ENCODE assay signal across 2 cellular contexts in genomic region chr20:38156888-38157634, GRCh38.
TF ChIP-seq lines count a peak whose summit lies in the region.

No MANE protein-coding gene starts in this region.

TF ChIP-seq in IMR-90, 13 proteins besides CTCF, POLR2A, EP300 and RAD21 (continued from another document):
- TF ChIP-seq USF2 (IDR thresholded peaks at IDR 0.05; ENCODE audit: low read depth, low read length): no peak
- TF ChIP-seq BHLHE40 (IDR thresholded peaks at IDR 0.05; ENCODE audit: low read depth, low read length): no peak
- no peak for TF ChIP-seq MXI1 (IDR thresholded peaks at IDR 0.05; ENCODE audit: borderline replicate concordance, low read depth, low read length)
- TF ChIP-seq, protein P1, sequence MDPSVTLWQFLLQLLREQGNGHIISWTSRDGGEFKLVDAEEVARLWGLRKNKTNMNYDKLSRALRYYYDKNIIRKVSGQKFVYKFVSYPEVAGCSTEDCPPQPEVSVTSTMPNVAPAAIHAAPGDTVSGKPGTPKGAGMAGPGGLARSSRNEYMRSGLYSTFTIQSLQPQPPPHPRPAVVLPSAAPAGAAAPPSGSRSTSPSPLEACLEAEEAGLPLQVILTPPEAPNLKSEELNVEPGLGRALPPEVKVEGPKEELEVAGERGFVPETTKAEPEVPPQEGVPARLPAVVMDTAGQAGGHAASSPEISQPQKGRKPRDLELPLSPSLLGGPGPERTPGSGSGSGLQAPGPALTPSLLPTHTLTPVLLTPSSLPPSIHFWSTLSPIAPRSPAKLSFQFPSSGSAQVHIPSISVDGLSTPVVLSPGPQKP (IDR thresholded peaks at IDR 0.05; ENCODE audit: borderline replicate concordance, low read depth, low read length): no peak
- TF ChIP-seq SMC3 (IDR thresholded peaks at IDR 0.05; ENCODE audit: low read depth, low read length): no peak
- TF ChIP-seq RFX5 (IDR thresholded peaks at IDR 0.05; ENCODE audit: low read depth, low read length): no peak
- TF ChIP-seq MAFK (IDR thresholded peaks at IDR 0.05; ENCODE audit: low read depth, low read length): no peak
- no peak for TF ChIP-seq MAZ (IDR thresholded peaks at IDR 0.05; ENCODE audit: borderline replicate concordance, low read depth, low read length)
- TF ChIP-seq CEBPB (IDR thresholded peaks at IDR 0.05; ENCODE audit: low read depth, low read length): no peak
- no peak for TF ChIP-seq CHD1 (IDR thresholded peaks at IDR 0.05; ENCODE audit: low read depth, low read length)

TF ChIP-seq in liver, 16 proteins besides CTCF, POLR2A, EP300 and RAD21 (continued from another document):
- TF ChIP-seq, protein P2, sequence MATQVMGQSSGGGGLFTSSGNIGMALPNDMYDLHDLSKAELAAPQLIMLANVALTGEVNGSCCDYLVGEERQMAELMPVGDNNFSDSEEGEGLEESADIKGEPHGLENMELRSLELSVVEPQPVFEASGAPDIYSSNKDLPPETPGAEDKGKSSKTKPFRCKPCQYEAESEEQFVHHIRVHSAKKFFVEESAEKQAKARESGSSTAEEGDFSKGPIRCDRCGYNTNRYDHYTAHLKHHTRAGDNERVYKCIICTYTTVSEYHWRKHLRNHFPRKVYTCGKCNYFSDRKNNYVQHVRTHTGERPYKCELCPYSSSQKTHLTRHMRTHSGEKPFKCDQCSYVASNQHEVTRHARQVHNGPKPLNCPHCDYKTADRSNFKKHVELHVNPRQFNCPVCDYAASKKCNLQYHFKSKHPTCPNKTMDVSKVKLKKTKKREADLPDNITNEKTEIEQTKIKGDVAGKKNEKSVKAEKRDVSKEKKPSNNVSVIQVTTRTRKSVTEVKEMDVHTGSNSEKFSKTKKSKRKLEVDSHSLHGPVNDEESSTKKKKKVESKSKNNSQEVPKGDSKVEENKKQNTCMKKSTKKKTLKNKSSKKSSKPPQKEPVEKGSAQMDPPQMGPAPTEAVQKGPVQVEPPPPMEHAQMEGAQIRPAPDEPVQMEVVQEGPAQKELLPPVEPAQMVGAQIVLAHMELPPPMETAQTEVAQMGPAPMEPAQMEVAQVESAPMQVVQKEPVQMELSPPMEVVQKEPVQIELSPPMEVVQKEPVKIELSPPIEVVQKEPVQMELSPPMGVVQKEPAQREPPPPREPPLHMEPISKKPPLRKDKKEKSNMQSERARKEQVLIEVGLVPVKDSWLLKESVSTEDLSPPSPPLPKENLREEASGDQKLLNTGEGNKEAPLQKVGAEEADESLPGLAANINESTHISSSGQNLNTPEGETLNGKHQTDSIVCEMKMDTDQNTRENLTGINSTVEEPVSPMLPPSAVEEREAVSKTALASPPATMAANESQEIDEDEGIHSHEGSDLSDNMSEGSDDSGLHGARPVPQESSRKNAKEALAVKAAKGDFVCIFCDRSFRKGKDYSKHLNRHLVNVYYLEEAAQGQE (IDR thresholded peaks at IDR 0.05): no peak
- TF ChIP-seq, protein P3, sequence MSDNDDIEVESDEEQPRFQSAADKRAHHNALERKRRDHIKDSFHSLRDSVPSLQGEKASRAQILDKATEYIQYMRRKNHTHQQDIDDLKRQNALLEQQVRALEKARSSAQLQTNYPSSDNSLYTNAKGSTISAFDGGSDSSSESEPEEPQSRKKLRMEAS (IDR thresholded peaks at IDR 0.05): no peak
- no peak for TF ChIP-seq JUND (IDR thresholded peaks at IDR 0.05)
- no peak for TF ChIP-seq TAF1 (conservative IDR thresholded peaks at IDR 0.05)
- no peak for TF ChIP-seq RXRA (IDR thresholded peaks at IDR 0.05)
